11 cellular contexts compared by ENCODE assay signal in the genomic region with DNA sequence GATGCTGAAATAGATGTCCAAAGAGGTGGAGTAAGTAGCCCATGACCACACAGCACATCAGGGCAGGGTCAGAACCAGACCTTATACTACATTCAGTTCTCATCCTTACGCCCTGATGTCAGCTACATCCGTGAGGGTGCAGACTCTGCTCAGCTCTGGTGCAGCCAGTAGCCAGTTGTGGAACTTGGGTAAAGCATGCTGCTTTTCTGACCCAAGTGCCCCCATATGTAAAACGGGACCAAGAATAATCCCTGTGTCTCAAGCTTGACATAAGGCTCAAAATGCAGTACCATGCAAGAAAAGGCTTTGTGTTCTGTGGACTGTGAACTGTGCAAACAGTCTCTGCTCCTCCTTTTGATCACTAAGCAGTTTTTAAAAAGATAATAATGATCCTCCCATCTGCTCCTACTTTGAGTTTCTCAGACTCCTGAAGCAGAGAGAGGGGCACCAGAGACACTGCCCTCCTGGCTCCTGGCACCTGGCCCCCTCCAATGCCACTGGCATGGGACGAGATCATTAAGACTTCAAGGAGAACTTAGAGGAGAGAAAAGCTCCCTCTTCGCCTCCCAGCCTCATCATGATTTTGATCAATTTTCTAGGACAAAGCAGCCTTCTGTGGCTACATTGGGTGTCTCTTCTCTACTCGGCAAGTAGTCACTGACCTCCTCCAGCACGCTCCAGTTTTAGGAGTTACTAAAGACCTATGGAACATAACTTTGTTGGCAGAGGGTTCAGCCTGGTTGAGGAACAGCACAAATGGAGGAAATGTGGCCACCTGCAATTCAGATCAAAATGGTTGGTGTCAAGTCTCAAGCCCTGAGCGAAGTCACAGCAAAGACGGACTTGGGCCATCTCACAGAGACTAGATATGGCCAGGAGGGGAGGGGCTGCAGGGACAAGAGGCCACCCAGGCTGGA. TPM values are rescaled to one million over a fixed set of nuclear protein-coding genes. Genes with fewer than 3 reads are reported as not detected.
DNase-seq lines count a peak whose midpoint lies in the region; ATAC-seq, FAIRE-seq and TF ChIP-seq lines count a peak whose summit lies in the region.
"Had no signal": no experiment of that assay in that cellular context is flagged by ENCODE, and none has a peak within 500 bp of the region (broad histone marks: within the 10 kb centered on the region; RNA-seq: fewer than 3 reads in every experiment).

No MANE protein-coding gene starts in this region.

- peaks cover 97% of the 10 kb centered on the region for H3K4me1 Mint-ChIP-seq in CD14-positive monocyte
- peaks cover 86% of the 10 kb centered on the region for H3K4me1 Mint-ChIP-seq in activated T-helper 1 cell treated with anti-CD3 and anti-CD28 coated beads, Interleukin-12 subunit alpha, Interleukin-12 subunit beta, Interleukin-2, Interleukin-4 antibody, amounts not matched to agents 30 ng/mL and 10 ng/mL and 1 ng/mL, durations not matched to agents 14 hours and 24 hours and 36 hours (ENCODE audit: low read depth)
- peaks cover 72% of the 10 kb centered on the region for H3K4me1 Mint-ChIP-seq in memory B cell

- no peaks in the 10 kb centered on the region for H3K27me3 Mint-ChIP-seq in CD14-positive monocyte (ENCODE audit: low read depth in 3 of 3)
- H3K27me3 Mint-ChIP-seq in activated T-helper 1 cell treated with anti-CD3 and anti-CD28 coated beads, Interleukin-12 subunit alpha, Interleukin-12 subunit beta, Interleukin-2, Interleukin-4 antibody, amounts not matched to agents 30 ng/mL and 10 ng/mL and 1 ng/mL, durations not matched to agents 14 hours and 24 hours and 36 hours (ENCODE audit: insufficient read depth) = no peaks in the 10 kb centered on the region
- H3K27me3 Mint-ChIP-seq in memory B cell = no peaks in the 10 kb centered on the region

- peak overlapping the region; percentile 39 to 62 for H3K4me3 Mint-ChIP-seq in CD14-positive monocyte
- no peak overlapping the region for H3K4me3 Mint-ChIP-seq in activated T-helper 1 cell treated with anti-CD3 and anti-CD28 coated beads, Interleukin-12 subunit alpha, Interleukin-12 subunit beta, Interleukin-2, Interleukin-4 antibody, amounts not matched to agents 30 ng/mL and 10 ng/mL and 1 ng/mL, durations not matched to agents 14 hours and 24 hours and 36 hours
- H3K4me3 Mint-ChIP-seq in memory B cell = peak overlapping the region; percentile 42

- TF ChIP-seq CTCF in CD14-positive monocyte (IDR thresholded peaks at IDR 0.05) = no peak

- in situ Hi-C loops in KBM-7 (cut with MboI; ENCODE audit: low pct_unique_long_range_greater_than_20kb, low sequenced_read_pairs) = no loop called here

- intact Hi-C loops in CD14-positive monocyte (cut with micrococcal nuclease) = loop anchor here in 1 of 2 donors (1.0 to 10.0 kb wide), 4 partner anchors 10 to 75 kb away; a partner anchor contains a TSS
- intact Hi-C loops in activated T-helper 1 cell treated with anti-CD3 and anti-CD28 coated beads, Interleukin-12 subunit alpha, Interleukin-12 subunit beta, Interleukin-2, Interleukin-4 antibody, amounts not matched to agents 30 ng/mL and 10 ng/mL and 1 ng/mL, durations not matched to agents 14 hours and 24 hours and 36 hours (cut with micrococcal nuclease) = no loop called here

- no peaks in the 10 kb centered on the region for H3K9me3 Mint-ChIP-seq in CD14-positive monocyte
- H3K9me3 Mint-ChIP-seq in activated T-helper 1 cell treated with anti-CD3 and anti-CD28 coated beads, Interleukin-12 subunit alpha, Interleukin-12 subunit beta, Interleukin-2, Interleukin-4 antibody, amounts not matched to agents 30 ng/mL and 10 ng/mL and 1 ng/mL, durations not matched to agents 14 hours and 24 hours and 36 hours = peaks cover 5% of the 10 kb centered on the region
- H3K9me3 Mint-ChIP-seq in memory B cell = peaks cover 2% of the 10 kb centered on the region

- ATAC-seq in GM21447 (IDR thresholded peaks at IDR 0.05; ENCODE audit: unreplicated experiment) (peak; percentile 1), memory B cell (ENCODE audit: low read depth) (no peak)

- DNase-seq in CD14-positive monocyte (ENCODE audit: low spot score) (no peak), memory B cell (ENCODE audit: low spot score in 2 of 2) (no peak), GM19239 (ENCODE audit: insufficient read length, low spot score) (no peak), KBM-7 (no peak), NCI-H1048 (lab: John Stamatoyannopoulos, UW) (no peak), COLO829 (ENCODE audit: low spot score) (no peak)
- DNase-seq in activated T-helper 1 cell treated with anti-CD3 and anti-CD28 coated beads, Interleukin-12 subunit alpha, Interleukin-12 subunit beta, Interleukin-2, Interleukin-4 antibody, amounts not matched to agents 30 ng/mL and 10 ng/mL and 1 ng/mL, durations not matched to agents 14 hours and 24 hours and 36 hours (ENCODE audit: low spot score) = no peak
- DNase-seq: HCEC 1CT, kidney, NCI-H1092 had no signal

- no peak for FAIRE-seq in GM19239 (lab: Jason Lieb, UNC)
- FAIRE-seq: kidney had no signal

- H3K27ac Mint-ChIP-seq in CD14-positive monocyte (peak overlapping the region; percentile 95 to 99 (median 98)), memory B cell (peak overlapping the region; percentile 99)
- peak overlapping the region; percentile 36 for H3K27ac Mint-ChIP-seq in activated T-helper 1 cell treated with anti-CD3 and anti-CD28 coated beads, Interleukin-12 subunit alpha, Interleukin-12 subunit beta, Interleukin-2, Interleukin-4 antibody, amounts not matched to agents 30 ng/mL and 10 ng/mL and 1 ng/mL, durations not matched to agents 14 hours and 24 hours and 36 hours

- H3K36me3 Mint-ChIP-seq in CD14-positive monocyte = peaks cover 0 to 2% of the 10 kb centered on the region in 2 donors
- H3K36me3 Mint-ChIP-seq in activated T-helper 1 cell treated with anti-CD3 and anti-CD28 coated beads, Interleukin-12 subunit alpha, Interleukin-12 subunit beta, Interleukin-2, Interleukin-4 antibody, amounts not matched to agents 30 ng/mL and 10 ng/mL and 1 ng/mL, durations not matched to agents 14 hours and 24 hours and 36 hours (ENCODE audit: low read depth) = peaks cover 11% of the 10 kb centered on the region
- peaks cover 1% of the 10 kb centered on the region for H3K36me3 Mint-ChIP-seq in memory B cell

RNA-seq across cellular contexts. Expression of a gene that starts 23.9 kb away (rescaled TPM):
- polyA plus RNA-seq in CD14-positive monocyte = 100 to 1,000 TPM; 152 to 226 TPM
- 87.8 and 88.3 TPM in 2 replicates for total RNA-seq in activated T-helper 1 cell treated with anti-CD3 and anti-CD28 coated beads, Interleukin-12 subunit alpha, Interleukin-12 subunit beta, Interleukin-2, Interleukin-4 antibody, amounts not matched to agents 30 ng/mL and 10 ng/mL and 1 ng/mL, durations not matched to agents 14 hours and 24 hours and 36 hours

Comparison
In these comparisons a context has a peak if more than half of its experiments do, and no peak if none do; other contexts are left out.
1. H3K27ac Mint-ChIP-seq: peak in every context shown above with its lines; median percentile 99 in memory B cell; 98 in CD14-positive monocyte; 36 in activated T-helper 1 cell treated with anti-CD3 and anti-CD28 coated beads, Interleukin-12 subunit alpha, Interleukin-12 subunit beta, Interleukin-2, Interleukin-4 antibody, amounts not matched to agents 30 ng/mL and 10 ng/mL and 1 ng/mL, durations not matched to agents 14 hours and 24 hours and 36 hours.